ENCODE assay signal across 1 cellular context in the genomic region with DNA sequence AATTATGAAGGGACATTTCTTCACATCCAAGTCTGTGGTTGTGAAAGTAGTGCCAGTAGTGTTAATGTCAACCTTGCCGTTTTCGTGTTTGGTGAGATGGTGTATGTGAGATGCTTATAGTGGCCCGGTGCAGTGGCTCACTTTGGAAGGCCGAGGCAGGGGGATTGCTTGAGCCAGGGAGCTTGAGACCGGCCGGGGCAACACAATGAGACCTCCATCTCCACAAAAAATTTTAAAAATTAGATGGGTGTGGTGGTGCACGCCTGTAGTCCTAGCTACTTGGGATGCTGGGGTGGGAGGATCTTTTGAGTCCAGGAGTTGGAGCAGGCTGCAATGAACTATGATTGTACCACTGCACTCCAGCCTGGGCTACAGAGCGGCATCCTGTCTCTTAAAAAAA.
TF ChIP-seq lines count a peak whose summit lies in the region.

No MANE protein-coding gene starts in this region.

TF ChIP-seq in GM23338, 12 proteins besides CTCF, POLR2A, EP300 and RAD21 (continued from another document):
- TF ChIP-seq, protein P1, sequence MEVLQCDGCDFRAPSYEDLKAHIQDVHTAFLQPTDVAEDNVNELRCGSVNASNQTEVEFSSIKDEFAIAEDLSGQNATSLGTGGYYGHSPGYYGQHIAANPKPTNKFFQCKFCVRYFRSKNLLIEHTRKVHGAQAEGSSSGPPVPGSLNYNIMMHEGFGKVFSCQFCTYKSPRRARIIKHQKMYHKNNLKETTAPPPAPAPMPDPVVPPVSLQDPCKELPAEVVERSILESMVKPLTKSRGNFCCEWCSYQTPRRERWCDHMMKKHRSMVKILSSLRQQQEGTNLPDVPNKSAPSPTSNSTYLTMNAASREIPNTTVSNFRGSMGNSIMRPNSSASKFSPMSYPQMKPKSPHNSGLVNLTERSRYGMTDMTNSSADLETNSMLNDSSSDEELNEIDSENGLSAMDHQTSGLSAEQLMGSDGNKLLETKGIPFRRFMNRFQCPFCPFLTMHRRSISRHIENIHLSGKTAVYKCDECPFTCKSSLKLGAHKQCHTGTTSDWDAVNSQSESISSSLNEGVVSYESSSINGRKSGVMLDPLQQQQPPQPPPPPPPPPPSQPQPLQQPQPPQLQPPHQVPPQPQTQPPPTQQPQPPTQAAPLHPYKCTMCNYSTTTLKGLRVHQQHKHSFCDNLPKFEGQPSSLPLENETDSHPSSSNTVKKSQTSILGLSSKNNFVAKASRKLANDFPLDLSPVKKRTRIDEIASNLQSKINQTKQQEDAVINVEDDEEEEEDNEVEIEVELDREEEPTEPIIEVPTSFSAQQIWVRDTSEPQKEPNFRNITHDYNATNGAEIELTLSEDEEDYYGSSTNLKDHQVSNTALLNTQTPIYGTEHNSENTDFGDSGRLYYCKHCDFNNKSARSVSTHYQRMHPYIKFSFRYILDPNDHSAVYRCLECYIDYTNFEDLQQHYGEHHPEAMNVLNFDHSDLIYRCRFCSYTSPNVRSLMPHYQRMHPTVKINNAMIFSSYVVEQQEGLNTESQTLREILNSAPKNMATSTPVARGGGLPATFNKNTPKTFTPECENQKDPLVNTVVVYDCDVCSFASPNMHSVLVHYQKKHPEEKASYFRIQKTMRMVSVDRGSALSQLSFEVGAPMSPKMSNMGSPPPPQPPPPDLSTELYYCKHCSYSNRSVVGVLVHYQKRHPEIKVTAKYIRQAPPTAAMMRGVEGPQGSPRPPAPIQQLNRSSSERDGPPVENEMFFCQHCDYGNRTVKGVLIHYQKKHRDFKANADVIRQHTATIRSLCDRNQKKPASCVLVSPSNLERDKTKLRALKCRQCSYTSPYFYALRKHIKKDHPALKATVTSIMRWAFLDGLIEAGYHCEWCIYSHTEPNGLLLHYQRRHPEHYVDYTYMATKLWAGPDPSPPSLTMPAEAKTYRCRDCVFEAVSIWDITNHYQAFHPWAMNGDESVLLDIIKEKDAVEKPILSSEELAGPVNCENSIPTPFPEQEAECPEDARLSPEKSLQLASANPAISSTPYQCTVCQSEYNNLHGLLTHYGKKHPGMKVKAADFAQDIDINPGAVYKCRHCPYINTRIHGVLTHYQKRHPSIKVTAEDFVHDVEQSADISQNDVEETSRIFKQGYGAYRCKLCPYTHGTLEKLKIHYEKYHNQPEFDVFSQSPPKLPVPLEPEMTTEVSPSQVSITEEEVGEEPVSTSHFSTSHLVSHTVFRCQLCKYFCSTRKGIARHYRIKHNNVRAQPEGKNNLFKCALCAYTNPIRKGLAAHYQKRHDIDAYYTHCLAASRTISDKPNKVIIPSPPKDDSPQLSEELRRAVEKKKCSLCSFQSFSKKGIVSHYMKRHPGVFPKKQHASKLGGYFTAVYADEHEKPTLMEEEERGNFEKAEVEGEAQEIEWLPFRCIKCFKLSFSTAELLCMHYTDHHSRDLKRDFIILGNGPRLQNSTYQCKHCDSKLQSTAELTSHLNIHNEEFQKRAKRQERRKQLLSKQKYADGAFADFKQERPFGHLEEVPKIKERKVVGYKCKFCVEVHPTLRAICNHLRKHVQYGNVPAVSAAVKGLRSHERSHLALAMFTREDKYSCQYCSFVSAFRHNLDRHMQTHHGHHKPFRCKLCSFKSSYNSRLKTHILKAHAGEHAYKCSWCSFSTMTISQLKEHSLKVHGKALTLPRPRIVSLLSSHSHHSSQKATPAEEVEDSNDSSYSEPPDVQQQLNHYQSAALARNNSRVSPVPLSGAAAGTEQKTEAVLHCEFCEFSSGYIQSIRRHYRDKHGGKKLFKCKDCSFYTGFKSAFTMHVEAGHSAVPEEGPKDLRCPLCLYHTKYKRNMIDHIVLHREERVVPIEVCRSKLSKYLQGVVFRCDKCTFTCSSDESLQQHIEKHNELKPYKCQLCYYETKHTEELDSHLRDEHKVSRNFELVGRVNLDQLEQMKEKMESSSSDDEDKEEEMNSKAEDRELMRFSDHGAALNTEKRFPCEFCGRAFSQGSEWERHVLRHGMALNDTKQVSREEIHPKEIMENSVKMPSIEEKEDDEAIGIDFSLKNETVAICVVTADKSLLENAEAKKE (CRISPR knock-in tag; IDR thresholded peaks at IDR 0.05), result no peak
